ENCODE assay signal across 1 cellular context in the genomic region with DNA sequence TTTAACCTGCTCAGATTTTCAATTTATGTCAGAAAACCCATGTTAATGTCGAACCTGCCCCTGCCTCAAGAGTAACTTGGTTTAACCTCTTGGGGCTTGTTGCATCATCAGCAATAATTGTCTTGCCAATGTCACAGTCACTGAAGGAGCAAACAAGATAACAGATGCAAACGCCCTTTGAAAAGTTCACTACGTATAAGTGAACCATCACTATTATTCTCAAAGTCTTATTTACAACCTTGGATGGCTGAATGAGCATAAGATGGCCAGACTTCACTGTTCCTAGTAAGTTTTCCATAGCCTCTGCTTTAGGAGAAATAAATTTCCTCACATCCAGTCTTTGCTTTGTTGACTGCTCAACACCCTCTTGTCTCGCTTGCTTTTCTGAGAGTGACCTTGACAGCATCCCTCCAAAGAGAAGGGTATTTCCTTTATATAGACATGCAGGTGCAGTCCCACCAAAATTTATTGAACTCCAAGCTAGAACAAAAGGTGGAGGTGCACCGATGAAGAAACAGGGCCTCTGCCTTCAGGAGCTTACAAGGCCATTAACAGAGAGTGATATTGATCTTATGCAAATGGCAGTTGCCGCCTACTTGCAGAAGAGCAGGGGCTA.
A peak's percentile ranks its signal among the peaks of the same experiment; 100 is the strongest.
TF ChIP-seq lines count a peak whose summit lies in the region.

No MANE protein-coding gene starts in this region.

TF ChIP-seq in K562, 482 proteins besides CTCF, POLR2A, EP300 and RAD21 (continued from another document and continues in another):
- TF ChIP-seq, protein P1, sequence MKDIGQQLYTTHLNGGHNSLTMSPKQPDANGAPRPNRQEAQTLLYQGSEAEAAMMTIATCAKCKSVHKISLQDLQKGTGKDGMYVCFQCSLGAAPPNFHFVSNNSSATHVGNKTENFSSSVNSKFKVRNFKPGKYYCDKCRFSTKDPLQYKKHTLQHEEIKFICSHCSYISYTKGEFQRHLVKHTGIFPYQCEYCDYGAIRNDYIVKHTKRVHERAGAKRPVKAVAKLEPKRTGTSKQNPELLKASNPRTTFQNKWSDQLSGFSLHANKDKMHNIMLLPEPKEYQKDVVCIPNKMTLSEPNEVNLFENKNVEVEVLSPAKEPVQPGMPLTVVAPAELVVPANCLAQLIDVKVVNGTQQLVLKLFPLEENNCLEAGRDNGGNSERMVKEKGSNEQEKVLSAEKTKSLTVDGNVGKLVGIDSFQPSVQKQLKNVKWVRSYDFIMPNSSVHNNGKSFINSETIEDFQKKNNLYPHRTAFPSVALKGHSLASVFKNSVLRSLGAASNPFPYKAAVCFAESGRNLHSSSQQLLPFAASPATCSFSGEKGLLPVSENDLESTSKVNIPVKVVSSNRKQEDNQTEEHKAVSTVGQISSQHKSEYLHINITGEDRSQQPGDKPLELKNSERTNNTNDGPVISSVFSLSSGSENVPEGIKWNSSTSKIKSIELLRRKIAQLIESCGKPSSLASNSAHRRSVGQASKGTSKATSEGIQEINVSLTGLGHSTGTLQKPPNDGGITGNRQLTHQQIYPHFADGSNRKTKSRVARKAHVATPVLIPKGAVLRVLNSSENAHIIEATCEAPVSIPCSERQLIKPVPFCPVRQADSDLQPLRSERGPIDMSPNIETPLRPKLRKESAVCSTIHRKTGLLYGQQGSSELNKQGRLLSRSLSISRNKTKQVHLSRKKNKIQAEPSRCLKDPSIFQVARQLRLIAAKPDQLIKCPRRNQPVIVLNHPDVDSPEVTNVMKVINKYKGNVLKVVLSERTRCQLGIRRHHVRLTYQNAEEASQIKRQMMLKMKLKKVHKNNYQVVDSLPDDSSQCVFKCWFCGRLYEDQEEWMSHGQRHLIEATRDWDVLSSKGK (CRISPR knock-in tag; IDR thresholded peaks at IDR 0.05) = no peak
- TF ChIP-seq NFATC3 (IDR thresholded peaks at IDR 0.05) (no peak; the same call in none of the 2 replicates), ZNF12 (CRISPR knock-in tag; IDR thresholded peaks at IDR 0.05) (0 out of 2 replicates have a peak, but pooled peaks have one; percentile 77), PRDM10 (IDR thresholded peaks at IDR 0.05; ENCODE audit: partially characterized antibody) (no peak), FOXK2 (conservative IDR thresholded peaks at IDR 0.05 in 1 of 2, IDR thresholded peaks at IDR 0.05 in 1 of 2; ENCODE audit: low read depth in 2 of 2) (peak; percentile 38 to 69; a peak in 3 of 4 replicates), POLR2H (tag; IDR thresholded peaks at IDR 0.05; ENCODE audit: low read depth) (peak; percentile 27; the same call in 1 of the 2 replicates), FOXM1 (IDR thresholded peaks at IDR 0.05; ENCODE audit: low read depth) (peak; percentile 37; the same call in 1 of the 2 replicates), FOXM1 (CRISPR knock-in tag; IDR thresholded peaks at IDR 0.05; ENCODE audit: low read depth) (0 out of 2 replicates have a peak, but pooled peaks have one; percentile 68), CCAR2 (IDR thresholded peaks at IDR 0.05; ENCODE audit: low read depth, low read length) (no peak), CREM (IDR thresholded peaks at IDR 0.05; ENCODE audit: low read depth) (peak; percentile 67; the same call in 1 of the 2 replicates), MTA2 (IDR thresholded peaks at IDR 0.05; ENCODE audit: low read depth) (peak; percentile 22; the same call in 1 of the 2 replicates), FOXA3 (CRISPR knock-in tag; conservative IDR thresholded peaks at IDR 0.05 in 1 of 2, IDR thresholded peaks at IDR 0.05 in 1 of 2) (peak; percentile 45 to 67; a peak in 3 of 4 replicates), SIRT6 (IDR thresholded peaks at IDR 0.05; ENCODE audit: low read depth, low read length) (no peak), SMARCE1 (IDR thresholded peaks at IDR 0.05) (no peak), HMBOX1 (IDR thresholded peaks at IDR 0.05) (peak; percentile 75), BRD4 (IDR thresholded peaks at IDR 0.05) (no peak), ZBTB8A (IDR thresholded peaks at IDR 0.05; ENCODE audit: partially characterized antibody) (no peak), PYGO2 (tag; IDR thresholded peaks at IDR 0.05) (peak; percentile 58; the same call in 1 of the 2 replicates), NR1H2 (CRISPR knock-in tag; IDR thresholded peaks at IDR 0.05) (peak; percentile 95; the same call in 1 of the 2 replicates)
- TF ChIP-seq, protein P2, sequence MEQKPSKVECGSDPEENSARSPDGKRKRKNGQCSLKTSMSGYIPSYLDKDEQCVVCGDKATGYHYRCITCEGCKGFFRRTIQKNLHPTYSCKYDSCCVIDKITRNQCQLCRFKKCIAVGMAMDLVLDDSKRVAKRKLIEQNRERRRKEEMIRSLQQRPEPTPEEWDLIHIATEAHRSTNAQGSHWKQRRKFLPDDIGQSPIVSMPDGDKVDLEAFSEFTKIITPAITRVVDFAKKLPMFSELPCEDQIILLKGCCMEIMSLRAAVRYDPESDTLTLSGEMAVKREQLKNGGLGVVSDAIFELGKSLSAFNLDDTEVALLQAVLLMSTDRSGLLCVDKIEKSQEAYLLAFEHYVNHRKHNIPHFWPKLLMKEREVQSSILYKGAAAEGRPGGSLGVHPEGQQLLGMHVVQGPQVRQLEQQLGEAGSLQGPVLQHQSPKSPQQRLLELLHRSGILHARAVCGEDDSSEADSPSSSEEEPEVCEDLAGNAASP (IDR thresholded peaks at IDR 0.05) = peak; percentile 90
- TF ChIP-seq, protein P3, sequence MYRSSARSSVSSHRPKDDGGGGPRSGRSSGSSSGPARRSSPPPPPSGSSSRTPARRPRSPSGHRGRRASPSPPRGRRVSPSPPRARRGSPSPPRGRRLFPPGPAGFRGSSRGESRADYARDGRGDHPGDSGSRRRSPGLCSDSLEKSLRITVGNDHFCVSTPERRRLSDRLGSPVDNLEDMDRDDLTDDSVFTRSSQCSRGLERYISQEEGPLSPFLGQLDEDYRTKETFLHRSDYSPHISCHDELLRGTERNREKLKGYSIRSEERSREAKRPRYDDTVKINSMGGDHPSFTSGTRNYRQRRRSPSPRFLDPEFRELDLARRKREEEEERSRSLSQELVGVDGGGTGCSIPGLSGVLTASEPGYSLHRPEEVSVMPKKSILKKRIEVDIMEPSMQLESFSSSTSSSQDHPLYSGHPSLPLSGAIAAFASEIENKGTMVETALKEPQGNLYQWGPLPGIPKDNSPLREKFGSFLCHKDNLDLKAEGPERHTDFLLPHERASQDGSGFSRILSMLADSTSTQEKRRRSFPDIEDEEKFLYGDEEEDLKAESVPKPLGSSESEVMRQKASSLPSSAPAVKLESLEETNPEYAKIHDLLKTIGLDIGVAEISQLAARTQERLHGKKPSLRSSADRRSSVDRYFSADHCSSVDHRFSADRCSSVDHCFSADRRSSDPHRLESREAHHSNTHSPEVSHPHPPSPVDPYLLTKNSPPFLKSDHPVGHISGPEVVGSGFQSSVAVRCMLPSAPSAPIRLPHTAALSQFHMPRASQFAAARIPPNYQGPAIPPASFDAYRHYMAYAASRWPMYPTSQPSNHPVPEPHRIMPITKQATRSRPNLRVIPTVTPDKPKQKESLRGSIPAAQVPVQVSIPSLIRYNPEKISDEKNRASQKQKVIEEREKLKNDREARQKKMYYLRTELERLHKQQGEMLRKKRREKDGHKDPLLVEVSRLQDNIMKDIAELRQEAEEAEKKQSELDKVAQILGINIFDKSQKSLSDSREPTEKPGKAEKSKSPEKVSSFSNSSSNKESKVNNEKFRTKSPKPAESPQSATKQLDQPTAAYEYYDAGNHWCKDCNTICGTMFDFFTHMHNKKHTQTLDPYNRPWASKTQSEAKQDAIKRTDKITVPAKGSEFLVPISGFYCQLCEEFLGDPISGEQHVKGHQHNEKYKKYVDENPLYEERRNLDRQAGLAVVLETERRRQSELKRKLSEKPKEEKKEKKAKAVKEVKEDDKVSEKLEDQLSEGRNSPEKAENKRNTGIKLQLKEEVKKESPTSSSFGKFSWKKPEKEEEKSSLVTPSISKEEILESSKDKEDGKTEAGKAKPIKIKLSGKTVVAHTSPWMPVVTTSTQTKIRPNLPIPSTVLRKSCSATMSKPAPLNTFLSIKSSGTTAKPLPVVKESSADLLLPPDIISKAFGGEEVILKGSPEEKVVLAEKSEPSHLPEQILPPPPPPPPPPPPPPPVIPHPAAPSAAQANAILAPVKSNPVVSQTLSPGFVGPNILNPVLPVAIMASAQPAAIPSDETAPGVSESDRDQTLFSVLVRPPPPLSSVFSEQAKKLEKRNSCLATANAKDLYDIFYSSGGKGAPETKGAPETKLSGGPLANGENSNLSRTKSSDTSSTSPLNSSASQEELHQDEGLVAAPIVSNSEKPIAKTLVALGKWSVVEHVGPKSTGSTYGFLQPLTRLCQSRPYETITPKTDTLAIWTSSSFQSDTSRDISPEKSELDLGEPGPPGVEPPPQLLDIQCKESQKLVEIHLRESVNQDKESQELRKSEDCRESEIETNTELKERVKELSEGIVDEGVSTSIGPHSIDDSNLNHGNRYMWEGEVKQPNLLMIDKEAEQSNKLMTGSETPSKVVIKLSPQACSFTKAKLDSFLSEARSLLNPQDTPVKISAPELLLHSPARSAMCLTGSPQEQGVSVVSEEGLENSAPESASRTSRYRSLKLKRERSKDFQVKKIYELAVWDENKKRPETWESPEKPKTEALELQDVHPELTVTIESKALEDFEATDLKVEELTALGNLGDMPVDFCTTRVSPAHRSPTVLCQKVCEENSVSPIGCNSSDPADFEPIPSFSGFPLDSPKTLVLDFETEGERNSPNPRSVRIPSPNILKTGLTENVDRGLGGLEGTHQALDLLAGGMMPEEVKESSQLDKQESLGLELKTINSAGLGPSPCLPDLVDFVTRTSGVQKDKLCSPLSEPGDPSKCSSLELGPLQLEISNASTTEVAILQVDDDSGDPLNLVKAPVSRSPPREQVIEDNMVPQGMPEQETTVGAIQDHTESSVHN (IDR thresholded peaks at IDR 0.05; ENCODE audit: borderline replicate concordance in 1 of 2, low read depth in 1 of 2) = peak in 1 of 2 experiments; percentile 94; a peak in 1 of 4 replicates
- TF ChIP-seq, protein P4, sequence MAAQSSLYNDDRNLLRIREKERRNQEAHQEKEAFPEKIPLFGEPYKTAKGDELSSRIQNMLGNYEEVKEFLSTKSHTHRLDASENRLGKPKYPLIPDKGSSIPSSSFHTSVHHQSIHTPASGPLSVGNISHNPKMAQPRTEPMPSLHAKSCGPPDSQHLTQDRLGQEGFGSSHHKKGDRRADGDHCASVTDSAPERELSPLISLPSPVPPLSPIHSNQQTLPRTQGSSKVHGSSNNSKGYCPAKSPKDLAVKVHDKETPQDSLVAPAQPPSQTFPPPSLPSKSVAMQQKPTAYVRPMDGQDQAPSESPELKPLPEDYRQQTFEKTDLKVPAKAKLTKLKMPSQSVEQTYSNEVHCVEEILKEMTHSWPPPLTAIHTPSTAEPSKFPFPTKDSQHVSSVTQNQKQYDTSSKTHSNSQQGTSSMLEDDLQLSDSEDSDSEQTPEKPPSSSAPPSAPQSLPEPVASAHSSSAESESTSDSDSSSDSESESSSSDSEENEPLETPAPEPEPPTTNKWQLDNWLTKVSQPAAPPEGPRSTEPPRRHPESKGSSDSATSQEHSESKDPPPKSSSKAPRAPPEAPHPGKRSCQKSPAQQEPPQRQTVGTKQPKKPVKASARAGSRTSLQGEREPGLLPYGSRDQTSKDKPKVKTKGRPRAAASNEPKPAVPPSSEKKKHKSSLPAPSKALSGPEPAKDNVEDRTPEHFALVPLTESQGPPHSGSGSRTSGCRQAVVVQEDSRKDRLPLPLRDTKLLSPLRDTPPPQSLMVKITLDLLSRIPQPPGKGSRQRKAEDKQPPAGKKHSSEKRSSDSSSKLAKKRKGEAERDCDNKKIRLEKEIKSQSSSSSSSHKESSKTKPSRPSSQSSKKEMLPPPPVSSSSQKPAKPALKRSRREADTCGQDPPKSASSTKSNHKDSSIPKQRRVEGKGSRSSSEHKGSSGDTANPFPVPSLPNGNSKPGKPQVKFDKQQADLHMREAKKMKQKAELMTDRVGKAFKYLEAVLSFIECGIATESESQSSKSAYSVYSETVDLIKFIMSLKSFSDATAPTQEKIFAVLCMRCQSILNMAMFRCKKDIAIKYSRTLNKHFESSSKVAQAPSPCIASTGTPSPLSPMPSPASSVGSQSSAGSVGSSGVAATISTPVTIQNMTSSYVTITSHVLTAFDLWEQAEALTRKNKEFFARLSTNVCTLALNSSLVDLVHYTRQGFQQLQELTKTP (IDR thresholded peaks at IDR 0.05; ENCODE audit: low read depth in 1 of 2, partially characterized antibody in 2 of 2) = peak in 1 of 2 experiments; percentile 12
